In genomic region chr17:9125722-9126121, GRCh38 we compare ENCODE assay signal across 31 cellular contexts.
"Had no signal": no experiment of that assay in that cellular context is flagged by ENCODE, and none has a peak within 500 bp of the region (broad histone marks: within the 10 kb centered on the region; RNA-seq: fewer than 3 reads in every experiment).

No MANE protein-coding gene starts in this region.

- H3K4me3 ChIP-seq: adrenal gland, body of pancreas, coronary artery, dorsolateral prefrontal cortex, esophagus muscularis mucosa, gastrocnemius medialis, heart right ventricle had no signal

- H3K9me3 ChIP-seq: adrenal gland, body of pancreas, esophagus muscularis mucosa, gastrocnemius medialis, heart right ventricle had no signal

- H3K9me3 Mint-ChIP-seq: activated CD4-positive, alpha-beta memory T cell treated with anti-CD3 and anti-CD28 coated beads for 36 hours; activated CD4-positive, alpha-beta T cell treated with anti-CD3 and anti-CD28 coated beads, Interleukin-2, amount 10 ng/mL, durations not matched to agents 24 days and 14 days; activated naive CD4-positive, alpha-beta T cell treated with anti-CD3 and anti-CD28 coated beads for 36 hours; activated naive CD4-positive, alpha-beta T cell treated with anti-CD3 and anti-CD28 coated beads, Interleukin-2, amount 50 U/mL, for 24 hours; activated naive CD8-positive, alpha-beta T cell treated with anti-CD3 and anti-CD28 coated beads for 36 hours; activated naive CD8-positive, alpha-beta T cell treated with anti-CD3 and anti-CD28 coated beads, Interleukin-2, amount 50 U/mL, for 24 hours; activated T-helper 1 cell treated with anti-CD3 and anti-CD28 coated beads, Interleukin-12 subunit alpha, Interleukin-12 subunit beta, Interleukin-2, Interleukin-4 antibody, amounts not matched to agents 30 ng/mL and 10 ng/mL and 1 ng/mL, durations not matched to agents 14 hours and 24 hours and 36 hours; activated T-helper 2 cell treated with anti-CD3 and anti-CD28 coated beads, Interferon-gamma antibody, Interleukin-2, Interleukin-4, amounts not matched to agents 10 μg/mL and 5 μg/mL and 100 μg/mL, durations not matched to agents 14 hours and 24 hours and 36 hours; dendritic cell treated with granulocyte-macrophage colony-stimulating factor and Interleukin-4, amounts not matched to agents 40 ng/mL and 50 ng/mL, for 4 days had no signal

- H3K27me3 Mint-ChIP-seq: dendritic cell treated with granulocyte-macrophage colony-stimulating factor and Interleukin-4, amounts not matched to agents 40 ng/mL and 50 ng/mL, for 4 days had no signal

- H3K4me1 ChIP-seq: adrenal gland, body of pancreas, foreskin keratinocyte, gastrocnemius medialis, heart right ventricle had no signal

- H3K36me3 Mint-ChIP-seq: activated CD4-positive, alpha-beta memory T cell treated with anti-CD3 and anti-CD28 coated beads for 36 hours; activated CD8-positive, alpha-beta memory T cell treated with anti-CD3 and anti-CD28 coated beads, Interleukin-2, amount 10 ng/mL, durations not matched to agents 7 days and 5 days; activated naive CD4-positive, alpha-beta T cell treated with anti-CD3 and anti-CD28 coated beads, Interleukin-2, amount 50 U/mL, for 24 hours; activated naive CD8-positive, alpha-beta T cell treated with anti-CD3 and anti-CD28 coated beads for 36 hours had no signal

- H3K4me3 Mint-ChIP-seq: activated CD4-positive, alpha-beta memory T cell treated with anti-CD3 and anti-CD28 coated beads for 36 hours; activated CD4-positive, alpha-beta T cell treated with anti-CD3 and anti-CD28 coated beads for 36 hours; activated CD4-positive, alpha-beta T cell treated with anti-CD3 and anti-CD28 coated beads, Interleukin-2, amount 10 ng/mL, durations not matched to agents 24 days and 14 days; activated CD8-positive, alpha-beta memory T cell treated with anti-CD3 and anti-CD28 coated beads, Interleukin-2, amount 10 ng/mL, durations not matched to agents 7 days and 5 days; activated CD8-positive, alpha-beta T cell treated with anti-CD3 and anti-CD28 coated beads, Interleukin-2, amount 10 ng/mL, durations not matched to agents 7 days and 5 days; activated naive CD4-positive, alpha-beta T cell treated with anti-CD3 and anti-CD28 coated beads for 36 hours; activated naive CD4-positive, alpha-beta T cell treated with anti-CD3 and anti-CD28 coated beads, Interleukin-2, amount 50 U/mL, for 24 hours; activated naive CD8-positive, alpha-beta T cell treated with anti-CD3 and anti-CD28 coated beads for 36 hours; activated naive CD8-positive, alpha-beta T cell treated with anti-CD3 and anti-CD28 coated beads, Interleukin-2, amount 50 U/mL, for 24 hours; activated T-helper 1 cell treated with anti-CD3 and anti-CD28 coated beads, Interleukin-12 subunit alpha, Interleukin-12 subunit beta, Interleukin-2, Interleukin-4 antibody, amounts not matched to agents 30 ng/mL and 10 ng/mL and 1 ng/mL, durations not matched to agents 14 hours and 24 hours and 36 hours; dendritic cell treated with granulocyte-macrophage colony-stimulating factor and Interleukin-4, amounts not matched to agents 40 ng/mL and 50 ng/mL, for 4 days had no signal

- H3K27me3 ChIP-seq: adrenal gland, body of pancreas, esophagus muscularis mucosa, foreskin keratinocyte, gastrocnemius medialis, heart right ventricle had no signal

- H3K4me1 Mint-ChIP-seq: activated CD4-positive, alpha-beta T cell treated with anti-CD3 and anti-CD28 coated beads, Interleukin-2, amount 10 ng/mL, durations not matched to agents 24 days and 14 days; activated CD8-positive, alpha-beta memory T cell treated with anti-CD3 and anti-CD28 coated beads, Interleukin-2, amount 10 ng/mL, durations not matched to agents 7 days and 5 days; activated naive CD4-positive, alpha-beta T cell treated with anti-CD3 and anti-CD28 coated beads, Interleukin-2, amount 50 U/mL, for 24 hours; activated naive CD8-positive, alpha-beta T cell treated with anti-CD3 and anti-CD28 coated beads for 36 hours; activated naive CD8-positive, alpha-beta T cell treated with anti-CD3 and anti-CD28 coated beads, Interleukin-2, amount 50 U/mL, for 24 hours had no signal

- H3K27ac Mint-ChIP-seq: activated CD4-positive, alpha-beta memory T cell treated with anti-CD3 and anti-CD28 coated beads for 36 hours; activated CD4-positive, alpha-beta T cell treated with anti-CD3 and anti-CD28 coated beads for 36 hours; activated CD4-positive, alpha-beta T cell treated with anti-CD3 and anti-CD28 coated beads, Interleukin-2, amount 10 ng/mL, durations not matched to agents 24 days and 14 days; activated CD8-positive, alpha-beta memory T cell treated with anti-CD3 and anti-CD28 coated beads, Interleukin-2, amount 10 ng/mL, durations not matched to agents 7 days and 5 days; activated CD8-positive, alpha-beta T cell treated with anti-CD3 and anti-CD28 coated beads, Interleukin-2, amount 10 ng/mL, durations not matched to agents 7 days and 5 days; activated naive CD4-positive, alpha-beta T cell treated with anti-CD3 and anti-CD28 coated beads for 36 hours; activated naive CD4-positive, alpha-beta T cell treated with anti-CD3 and anti-CD28 coated beads, Interleukin-2, amount 50 U/mL, for 24 hours; activated naive CD8-positive, alpha-beta T cell treated with anti-CD3 and anti-CD28 coated beads for 36 hours; activated naive CD8-positive, alpha-beta T cell treated with anti-CD3 and anti-CD28 coated beads, Interleukin-2, amount 50 U/mL, for 24 hours; activated T-helper 1 cell treated with anti-CD3 and anti-CD28 coated beads, Interleukin-12 subunit alpha, Interleukin-12 subunit beta, Interleukin-2, Interleukin-4 antibody, amounts not matched to agents 30 ng/mL and 10 ng/mL and 1 ng/mL, durations not matched to agents 14 hours and 24 hours and 36 hours; activated T-helper 2 cell treated with anti-CD3 and anti-CD28 coated beads, Interferon-gamma antibody, Interleukin-2, Interleukin-4, amounts not matched to agents 10 μg/mL and 5 μg/mL and 100 μg/mL, durations not matched to agents 14 hours and 24 hours and 36 hours; dendritic cell treated with granulocyte-macrophage colony-stimulating factor and Interleukin-4, amounts not matched to agents 40 ng/mL and 50 ng/mL, for 4 days had no signal

- DNase-seq: activated CD4-positive, alpha-beta memory T cell treated with anti-CD3 and anti-CD28 coated beads for 36 hours; activated CD4-positive, alpha-beta T cell treated with anti-CD3 and anti-CD28 coated beads for 36 hours; activated CD4-positive, alpha-beta T cell treated with anti-CD3 and anti-CD28 coated beads, Interleukin-2, amount 10 ng/mL, durations not matched to agents 24 days and 14 days; activated CD4-positive, CD25-positive, alpha-beta regulatory T cell; activated CD4-positive, CD25-positive, alpha-beta regulatory T cell treated with anti-CD3 and anti-CD28 coated beads, Interleukin-2, amount 50 U/mL, for 72 hours; activated CD8-positive, alpha-beta memory T cell treated with anti-CD3 and anti-CD28 coated beads, Interleukin-2, amount 10 ng/mL, durations not matched to agents 7 days and 5 days; activated CD8-positive, alpha-beta memory T cell treated with anti-CD3 and anti-CD28 coated beads, Interleukin-2, amount 50 U/mL, for 4 hours; activated CD8-positive, alpha-beta T cell treated with anti-CD3 and anti-CD28 coated beads, Interleukin-2, amount 10 ng/mL, durations not matched to agents 7 days and 5 days; activated effector memory CD4-positive, alpha-beta T cell treated with anti-CD3 and anti-CD28 coated beads, Interleukin-2, amount 50 U/mL, for 16 hours; activated naive CD4-positive, alpha-beta T cell treated with anti-CD3 and anti-CD28 coated beads for 36 hours; activated naive CD8-positive, alpha-beta T cell treated with anti-CD3 and anti-CD28 coated beads for 36 hours; activated naive CD8-positive, alpha-beta T cell treated with anti-CD3 and anti-CD28 coated beads, Interleukin-2, amount 50 U/mL, for 24 hours; activated T-cell treated with anti-CD3 and anti-CD28 coated beads, Interleukin-2, amount 50 U/mL, for 1 hour; activated T-cell treated with anti-CD3 and anti-CD28 coated beads, Interleukin-2, amount 50 U/mL, for 48 hours; adrenal gland; amygdala; body of pancreas; caudate nucleus; dorsolateral prefrontal cortex; effector memory CD4-positive, alpha-beta T cell; erythroblast; foreskin keratinocyte; gastrocnemius medialis; heart right ventricle; T-helper 2 cell had no signal

- H3K36me3 ChIP-seq: adrenal gland, gastrocnemius medialis, heart right ventricle had no signal

- H3K27ac ChIP-seq: adrenal gland, body of pancreas, coronary artery, dorsolateral prefrontal cortex, esophagus muscularis mucosa, foreskin keratinocyte, gastrocnemius medialis, heart right ventricle had no signal
